In genomic region chr1:211934315-211934714, GRCh38 we compare ENCODE assay signal across 25 cellular contexts.
"Had no signal": no experiment of that assay in that cellular context is flagged by ENCODE, and none has a peak within 500 bp of the region (broad histone marks: within the 10 kb centered on the region; RNA-seq: fewer than 3 reads in every experiment).

No MANE protein-coding gene starts in this region.

- H3K36me3 ChIP-seq: cardiac muscle cell, heart right ventricle, neutrophil, ovary, prostate gland, tibial nerve had no signal

- ATAC-seq: activated CD4-positive, alpha-beta T cell treated with anti-CD3 and anti-CD28 coated beads for 36 hours; activated T-helper 17 cell treated with anti-CD3 and anti-CD28 coated beads, Interleukin-2, amount 50 U/mL, for 72 hours; body of pancreas; heart right ventricle; left colon; WTC11 had no signal

- DNase-seq: activated CD4-positive, alpha-beta T cell treated with anti-CD3 and anti-CD28 coated beads for 36 hours; activated CD4-positive, alpha-beta T cell treated with anti-CD3 and anti-CD28 coated beads, Interleukin-2, amount 50 U/mL, for 4 hours; anterior cingulate cortex; body of pancreas; effector CD4-positive, alpha-beta T cell; foreskin fibroblast; heart right ventricle; left colon; mesenchymal stem cell; ovary; right cardiac atrium; stimulated activated CD4-positive, alpha-beta T cell treated with anti-CD3 and anti-CD28 coated beads, Interleukin-12 subunit alpha, Interleukin-12 subunit beta, amount 100 ng/mL, for 4 hours; T-helper 9 cell had no signal

- H3K36me3 Mint-ChIP-seq: WTC11 had no signal

- H3K27ac ChIP-seq: body of pancreas, heart right ventricle, neutrophil, ovary, prostate gland, tibial nerve had no signal

- H3K9me3 ChIP-seq: body of pancreas, heart right ventricle, neutrophil, ovary, prostate gland, tibial nerve had no signal

- H3K4me3 ChIP-seq: body of pancreas, cardiac muscle cell, heart right ventricle, ovary, prostate gland, tibial nerve had no signal

- FAIRE-seq: endometrium, keratinocyte, urothelium cell line had no signal

- H3K4me3 Mint-ChIP-seq: activated CD4-positive, alpha-beta T cell treated with anti-CD3 and anti-CD28 coated beads for 36 hours; dendritic cell treated with granulocyte-macrophage colony-stimulating factor and Interleukin-4, amounts not matched to agents 40 ng/mL and 50 ng/mL, for 4 days; nephron; WTC11 had no signal

- H3K27me3 Mint-ChIP-seq: dendritic cell treated with granulocyte-macrophage colony-stimulating factor and Interleukin-4, amounts not matched to agents 40 ng/mL and 50 ng/mL, for 4 days had no signal

- H3K27me3 ChIP-seq: body of pancreas, cardiac muscle cell, heart right ventricle, neutrophil, ovary, tibial nerve had no signal

- H3K9me3 Mint-ChIP-seq: activated T-helper 17 cell treated with anti-CD3 and anti-CD28 coated beads, Interleukin-2, amount 50 U/mL, for 72 hours; dendritic cell treated with granulocyte-macrophage colony-stimulating factor and Interleukin-4, amounts not matched to agents 40 ng/mL and 50 ng/mL, for 4 days; nephron; stimulated activated naive CD8-positive, alpha-beta T cell treated with anti-CD3 and anti-CD28 coated beads, Interleukin-15, Interleukin-2, amounts not matched to agents 100 ng/mL and 50 ng/mL, for 24 hours; WTC11 had no signal

- H3K27ac Mint-ChIP-seq: activated CD4-positive, alpha-beta T cell treated with anti-CD3 and anti-CD28 coated beads for 36 hours; activated T-helper 17 cell treated with anti-CD3 and anti-CD28 coated beads, Interleukin-2, amount 50 U/mL, for 72 hours; dendritic cell treated with granulocyte-macrophage colony-stimulating factor and Interleukin-4, amounts not matched to agents 40 ng/mL and 50 ng/mL, for 4 days; nephron; WTC11 had no signal
